1 cellular context compared by ENCODE assay signal in genomic region chr9:133254471-133254870, GRCh38.
TF ChIP-seq lines count a peak whose summit lies in the region.

No MANE protein-coding gene starts in this region.

TF ChIP-seq in K562, 482 proteins besides CTCF, POLR2A, EP300 and RAD21 (continued from another document):
- TF ChIP-seq ZHX1 (conservative IDR thresholded peaks at IDR 0.05; ENCODE audit: low read length), result no peak
- 0 out of 2 replicates have a peak, but pooled peaks have one; percentile 80 for TF ChIP-seq CCAR2 (IDR thresholded peaks at IDR 0.05; ENCODE audit: low read depth, low read length)
- no peak for TF ChIP-seq MAX (CRISPR knock-in tag; IDR thresholded peaks at IDR 0.05)
